In the genomic region with DNA sequence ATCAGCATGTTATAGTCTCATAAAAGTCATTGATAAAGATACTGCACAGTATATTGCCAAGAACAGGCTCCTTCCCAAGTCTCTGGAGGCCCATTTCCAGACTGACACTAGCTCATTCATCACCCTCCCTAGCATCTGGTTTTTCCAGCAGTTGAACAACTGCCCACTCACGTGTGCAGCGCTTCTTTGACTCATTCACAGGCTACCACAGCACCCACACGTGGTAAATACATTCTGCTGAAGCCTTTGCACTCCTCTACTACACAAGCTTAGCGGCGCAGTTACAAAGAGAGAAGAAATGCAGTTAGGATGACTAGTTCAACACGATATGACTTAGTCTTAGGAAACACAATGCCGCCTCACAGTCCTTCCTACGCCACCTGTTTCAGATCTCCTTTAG, we compare ENCODE assay signal across 9 cellular contexts.
DNase-seq lines count a peak whose midpoint lies in the region; ATAC-seq lines count a peak whose summit lies in the region.
"Had no signal": no experiment of that assay in that cellular context is flagged by ENCODE, and none has a peak within 500 bp of the region (broad histone marks: within the 10 kb centered on the region; RNA-seq: fewer than 3 reads in every experiment).

No MANE protein-coding gene starts in this region.

- H3K9me3 ChIP-seq in HAP-1 = no peaks in the 10 kb centered on the region
- H3K9me3 ChIP-seq: adrenal gland had no signal

- H3K27me3 ChIP-seq in HAP-1 (ENCODE audit: low read depth) = no peaks in the 10 kb centered on the region
- H3K27me3 ChIP-seq: adrenal gland had no signal

- H3K36me3 ChIP-seq in HAP-1 (replicated peaks) = no peaks in the 10 kb centered on the region
- H3K36me3 ChIP-seq: adrenal gland had no signal

- ATAC-seq in GM19023 (IDR thresholded peaks at IDR 0.05; ENCODE audit: unreplicated experiment) = no peak

- DNase-seq in activated naive CD4-positive, alpha-beta T cell treated with Interleukin-2 at 50 U/mL for 16 hours = peak; percentile 59
- DNase-seq in activated naive CD4-positive, alpha-beta T cell (lab: John Stamatoyannopoulos, UW) = no peak
- DNase-seq in activated naive CD4-positive, alpha-beta T cell treated with anti-CD3 and anti-CD28 coated beads, Interleukin-2, amount 50 U/mL, for 16 hours = peak; percentile 53
- DNase-seq in kidney tubule cell (ENCODE audit: low spot score) (peak; percentile 87), superior temporal gyrus (ENCODE audit: extremely low spot score) (peak; percentile 91), HAP-1 (ENCODE audit: low spot score in 2 of 2) (no peak), retina (no peak)

- in situ Hi-C loops in HAP-1 (cut with MboI; ENCODE audit: low sequenced_read_pairs) = no loop called here

- H3K4me3 ChIP-seq in HAP-1 = no peak overlapping the region
- H3K4me3 ChIP-seq: adrenal gland had no signal

- peaks cover 12% of the 10 kb centered on the region for H3K4me1 ChIP-seq in HAP-1
- H3K4me1 ChIP-seq: adrenal gland had no signal

Comparison
In these comparisons a context has a peak if more than half of its experiments do, and no peak if none do; other contexts are left out.
1. DNase-seq: peak in activated naive CD4-positive, alpha-beta T cell treated with Interleukin-2 at 50 U/mL for 16 hours (single experiment), activated naive CD4-positive, alpha-beta T cell treated with anti-CD3 and anti-CD28 coated beads, Interleukin-2, amount 50 U/mL, for 16 hours (single experiment), kidney tubule cell (single experiment) and superior temporal gyrus (single experiment); none in activated naive CD4-positive, alpha-beta T cell (0 of 4), HAP-1 (0 of 2) and retina (single experiment).